Comparison of ENCODE assay signal across 26 cellular contexts in the genomic region with DNA sequence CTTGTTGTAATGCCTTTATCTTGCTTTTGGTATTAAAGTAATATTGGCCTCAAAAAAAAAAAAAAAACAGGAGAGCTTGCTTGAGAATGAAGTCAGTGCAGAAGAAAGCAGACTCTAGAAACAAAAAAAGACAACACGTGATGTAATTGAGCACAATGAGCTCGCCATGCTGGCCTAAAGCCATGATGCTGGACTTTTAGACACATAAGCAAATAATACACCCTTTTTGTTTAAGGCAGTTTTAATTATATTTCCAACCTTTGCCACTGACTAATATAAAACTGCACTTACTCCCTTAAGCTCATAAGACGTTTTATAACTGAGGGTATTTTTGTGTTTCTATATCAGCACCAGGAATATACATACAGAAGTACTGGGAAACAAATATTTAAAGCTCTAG.
"Had no signal": no experiment of that assay in that cellular context is flagged by ENCODE, and none has a peak within 500 bp of the region (broad histone marks: within the 10 kb centered on the region; RNA-seq: fewer than 3 reads in every experiment).

No MANE protein-coding gene starts in this region.

- H3K9ac ChIP-seq: parathyroid adenoma had no signal

- H3K4me1 Mint-ChIP-seq: activated CD4-positive, alpha-beta T cell treated with anti-CD3 and anti-CD28 coated beads, Interleukin-2, amount 10 ng/mL, durations not matched to agents 24 days and 14 days; activated naive CD4-positive, alpha-beta T cell treated with anti-CD3 and anti-CD28 coated beads, Interleukin-2, amount 10 ng/mL, durations not matched to agents 7 days and 5 days; activated naive CD8-positive, alpha-beta T cell treated with anti-CD3 and anti-CD28 coated beads, Interleukin-2, amount 10 ng/mL, durations not matched to agents 7 days and 5 days; naive thymus-derived CD4-positive, alpha-beta T cell; neural crest cell; stimulated activated naive B cell treated with anti-CD40 and anti-IgM and Interleukin-4, amounts not matched to agents 10 μg/mL and 1 μg/mL and 100 μg/mL, for 72 hours had no signal

- H3K9me3 ChIP-seq: gastrocnemius medialis, psoas muscle, stomach, tibial artery had no signal

- H3K36me3 ChIP-seq: gastrocnemius medialis, stomach, tibial artery had no signal

- H3K27ac ChIP-seq: gastrocnemius medialis, parathyroid adenoma, psoas muscle, stomach, tibial artery had no signal

- H3K27me3 ChIP-seq: gastrocnemius medialis, stomach, tibial artery had no signal

- H3K27me3 Mint-ChIP-seq: activated CD4-positive, alpha-beta memory T cell treated with anti-CD3 and anti-CD28 coated beads for 36 hours; activated CD4-positive, alpha-beta T cell treated with anti-CD3 and anti-CD28 coated beads, Interleukin-2, amount 10 ng/mL, durations not matched to agents 24 days and 14 days; activated naive CD4-positive, alpha-beta T cell treated with anti-CD3 and anti-CD28 coated beads, Interleukin-2, amount 10 ng/mL, durations not matched to agents 7 days and 5 days; activated naive CD8-positive, alpha-beta T cell treated with anti-CD3 and anti-CD28 coated beads, Interleukin-2, amount 10 ng/mL, durations not matched to agents 7 days and 5 days; activated T-cell treated with anti-CD3 and anti-CD28 coated beads, Interleukin-2, amount 50 U/mL, for 24 hours; effector memory CD8-positive, alpha-beta T cell; stimulated activated naive B cell treated with anti-CD40 and anti-IgM and Interleukin-4, amounts not matched to agents 10 μg/mL and 1 μg/mL and 100 μg/mL, for 72 hours had no signal

- H3K36me3 Mint-ChIP-seq: activated CD4-positive, alpha-beta memory T cell treated with anti-CD3 and anti-CD28 coated beads for 36 hours; activated naive CD4-positive, alpha-beta T cell treated with anti-CD3 and anti-CD28 coated beads, Interleukin-2, amount 10 ng/mL, durations not matched to agents 7 days and 5 days; activated naive CD8-positive, alpha-beta T cell treated with anti-CD3 and anti-CD28 coated beads, Interleukin-2, amount 10 ng/mL, durations not matched to agents 7 days and 5 days; naive thymus-derived CD4-positive, alpha-beta T cell; stimulated activated naive B cell treated with anti-CD40 and anti-IgM and Interleukin-4, amounts not matched to agents 10 μg/mL and 1 μg/mL and 100 μg/mL, for 72 hours had no signal

- DNase-seq: activated CD4-positive, alpha-beta memory T cell treated with anti-CD3 and anti-CD28 coated beads for 36 hours; activated CD4-positive, alpha-beta T cell treated with anti-CD3 and anti-CD28 coated beads, Interleukin-2, amount 10 ng/mL, durations not matched to agents 24 days and 14 days; activated CD4-positive, CD25-positive, alpha-beta regulatory T cell treated with anti-CD3 and anti-CD28 coated beads, Interleukin-2, amount 50 U/mL, for 72 hours; activated CD8-positive, alpha-beta memory T cell treated with anti-CD3 and anti-CD28 coated beads, Interleukin-2, amount 50 U/mL, for 4 hours; activated gamma-delta T cell; activated naive CD4-positive, alpha-beta T cell treated with anti-CD3 and anti-CD28 coated beads, Interleukin-2, amount 10 ng/mL, durations not matched to agents 7 days and 5 days; activated naive CD8-positive, alpha-beta T cell treated with anti-CD3 and anti-CD28 coated beads, Interleukin-2, amount 10 ng/mL, durations not matched to agents 7 days and 5 days; activated T-cell treated with anti-CD3 and anti-CD28 coated beads, Interleukin-2, amount 50 U/mL, for 24 hours; amniotic stem cell; caudate nucleus; cortex of kidney; effector memory CD8-positive, alpha-beta T cell; gastrocnemius medialis; glutamatergic neuron; left ventricle myocardium superior; naive thymus-derived CD4-positive, alpha-beta T cell; nucleus accumbens; psoas muscle; stimulated activated CD4-positive, alpha-beta T cell treated with anti-CD3 and anti-CD28 coated beads, Interleukin-15, amount 100 ng/mL, for 24 hours; stimulated activated CD4-positive, alpha-beta T cell treated with anti-CD3 and anti-CD28 coated beads, Interleukin-2, amount 100 ng/mL, for 24 hours; stimulated activated naive B cell treated with anti-CD40 and anti-IgM and Interleukin-4, amounts not matched to agents 10 μg/mL and 1 μg/mL and 100 μg/mL, for 72 hours; stomach; T-helper 2 cell; tibial artery had no signal

- H3K79me2 ChIP-seq: parathyroid adenoma had no signal

- H3K4me3 Mint-ChIP-seq: activated CD4-positive, alpha-beta memory T cell treated with anti-CD3 and anti-CD28 coated beads for 36 hours; activated CD4-positive, alpha-beta T cell treated with anti-CD3 and anti-CD28 coated beads, Interleukin-2, amount 10 ng/mL, durations not matched to agents 24 days and 14 days; activated naive CD4-positive, alpha-beta T cell treated with anti-CD3 and anti-CD28 coated beads, Interleukin-2, amount 10 ng/mL, durations not matched to agents 7 days and 5 days; activated naive CD8-positive, alpha-beta T cell treated with anti-CD3 and anti-CD28 coated beads, Interleukin-2, amount 10 ng/mL, durations not matched to agents 7 days and 5 days; activated T-cell treated with anti-CD3 and anti-CD28 coated beads, Interleukin-2, amount 50 U/mL, for 24 hours; effector memory CD8-positive, alpha-beta T cell; naive thymus-derived CD4-positive, alpha-beta T cell; neural crest cell; stimulated activated naive B cell treated with anti-CD40 and anti-IgM and Interleukin-4, amounts not matched to agents 10 μg/mL and 1 μg/mL and 100 μg/mL, for 72 hours had no signal

- ATAC-seq: effector memory CD8-positive, alpha-beta T cell; gastrocnemius medialis; left ventricle myocardium superior; naive thymus-derived CD4-positive, alpha-beta T cell; psoas muscle; stimulated activated naive B cell treated with anti-CD40 and anti-IgM and Interleukin-4, amounts not matched to agents 10 μg/mL and 1 μg/mL and 100 μg/mL, for 72 hours had no signal

- H3K27ac Mint-ChIP-seq: activated CD4-positive, alpha-beta memory T cell treated with anti-CD3 and anti-CD28 coated beads for 36 hours; activated CD4-positive, alpha-beta T cell treated with anti-CD3 and anti-CD28 coated beads, Interleukin-2, amount 10 ng/mL, durations not matched to agents 24 days and 14 days; activated naive CD4-positive, alpha-beta T cell treated with anti-CD3 and anti-CD28 coated beads, Interleukin-2, amount 10 ng/mL, durations not matched to agents 7 days and 5 days; activated naive CD8-positive, alpha-beta T cell treated with anti-CD3 and anti-CD28 coated beads, Interleukin-2, amount 10 ng/mL, durations not matched to agents 7 days and 5 days; activated T-cell treated with anti-CD3 and anti-CD28 coated beads, Interleukin-2, amount 50 U/mL, for 24 hours; effector memory CD8-positive, alpha-beta T cell; naive thymus-derived CD4-positive, alpha-beta T cell; stimulated activated naive B cell treated with anti-CD40 and anti-IgM and Interleukin-4, amounts not matched to agents 10 μg/mL and 1 μg/mL and 100 μg/mL, for 72 hours had no signal

- H3K4me3 ChIP-seq: gastrocnemius medialis, psoas muscle, stomach, tibial artery had no signal

- H2AFZ ChIP-seq: parathyroid adenoma had no signal

- H3K4me1 ChIP-seq: gastrocnemius medialis, parathyroid adenoma, psoas muscle, stomach, tibial artery had no signal
